In the genomic region with DNA sequence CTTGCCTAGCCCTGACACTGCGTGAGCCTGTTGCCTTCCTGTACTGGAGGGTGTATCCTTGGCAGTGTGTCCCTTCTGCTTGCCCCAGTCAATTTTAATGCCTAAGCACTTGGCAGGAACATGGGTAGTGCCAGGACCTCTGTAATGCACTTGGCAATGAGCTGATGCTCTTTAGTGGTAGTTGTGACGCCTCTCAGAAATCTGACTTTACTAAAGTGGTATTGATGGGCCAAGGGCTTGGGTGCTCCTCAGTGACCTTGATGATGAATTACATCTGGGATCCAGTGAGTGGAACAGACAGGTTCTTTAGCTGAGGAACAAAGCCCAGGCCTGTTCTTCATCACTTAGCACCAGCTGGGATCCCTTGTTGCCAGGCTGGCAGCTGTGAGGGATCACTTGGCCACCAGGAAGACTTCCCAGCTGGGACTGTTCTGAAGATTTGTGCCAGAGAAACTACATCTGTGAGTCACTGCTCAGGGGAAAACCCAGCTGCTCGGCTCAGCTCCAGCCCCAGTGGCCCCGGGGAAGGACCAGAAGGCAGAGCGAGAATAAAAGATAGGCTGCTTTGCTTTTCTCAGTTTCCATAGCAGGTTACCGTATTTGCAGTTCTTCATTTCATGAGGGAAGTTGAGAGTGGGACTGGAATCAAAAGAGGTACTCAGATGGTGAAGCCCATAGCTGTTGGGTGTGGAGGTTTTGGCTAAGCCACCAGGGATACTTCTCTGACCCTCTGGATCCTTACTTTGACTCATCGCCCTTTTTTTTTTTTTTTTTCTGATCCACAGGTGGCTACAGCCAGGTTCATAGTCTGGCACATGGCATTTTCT, we compare ENCODE assay signal across 9 cellular contexts. TPM values are rescaled to one million over a fixed set of nuclear protein-coding genes. Genes with fewer than 3 reads are reported as not detected.
DNase-seq lines count a peak whose midpoint lies in the region; ATAC-seq and FAIRE-seq lines count a peak whose summit lies in the region.
"Had no signal": no experiment of that assay in that cellular context is flagged by ENCODE, and none has a peak within 500 bp of the region (broad histone marks: within the 10 kb centered on the region; RNA-seq: fewer than 3 reads in every experiment).

No MANE protein-coding gene starts in this region.

- H2BK120ac ChIP-seq in trophoblast cell (ENCODE audit: insufficient read depth, low read length, poor library complexity), result no peak overlapping the region

- H2BK12ac ChIP-seq in trophoblast cell (ENCODE audit: low read length), result no peak overlapping the region

- H3K4ac ChIP-seq in trophoblast cell (ENCODE audit: low read depth, low read length), result no peak overlapping the region

- H3K27me3 ChIP-seq in BLaER1 (no peaks in the 10 kb centered on the region), trophoblast cell (ENCODE audit: insufficient read depth, low read length) (no peaks in the 10 kb centered on the region)
- no peaks in the 10 kb centered on the region for H3K27me3 ChIP-seq in effector memory CD4-positive, alpha-beta T cell (replicated peaks; ENCODE audit: control insufficient read depth, insufficient read depth, low read length, poor library complexity, severe bottlenecking)

- H3K79me2 ChIP-seq in trophoblast cell (ENCODE audit: control insufficient read depth, insufficient read depth, low read length, poor library complexity), result no peaks in the 10 kb centered on the region

- H3K4me3 ChIP-seq in BLaER1 (no peak overlapping the region), trophoblast cell (ENCODE audit: low read depth, low read length) (no peak overlapping the region)
- H3K4me3 ChIP-seq in effector memory CD4-positive, alpha-beta T cell (ENCODE audit: insufficient read depth, low read depth, low read length, poor library complexity, severe bottlenecking), result no peak overlapping the region

- WGBS in trophoblast cell (ENCODE audit: extremely low coverage, insufficient coverage, insufficient read length), result no CpG with 5 or more reads among the region's 7 CpGs

- no peak overlapping the region for H4K91ac ChIP-seq in trophoblast cell (ENCODE audit: low read depth, low read length)

- no peak overlapping the region for H2AFZ ChIP-seq in trophoblast cell (ENCODE audit: insufficient read depth, low read length, poor library complexity)

- H3K18ac ChIP-seq in trophoblast cell (ENCODE audit: low read length), result no peak overlapping the region

- H3K9me3 ChIP-seq in BLaER1 (no peaks in the 10 kb centered on the region), trophoblast cell (ENCODE audit: insufficient read depth, low read depth, low read length) (no peaks in the 10 kb centered on the region)
- no peaks in the 10 kb centered on the region for H3K9me3 ChIP-seq in effector memory CD4-positive, alpha-beta T cell (ENCODE audit: control insufficient read depth, low read length)

- H3K23ac ChIP-seq in trophoblast cell (ENCODE audit: low read length), result no peak overlapping the region

- H4K20me1 ChIP-seq in BLaER1, result no peaks in the 10 kb centered on the region

- H4K12ac ChIP-seq in trophoblast cell (ENCODE audit: low read depth, low read length), result no peak overlapping the region

- no peak overlapping the region for H4K8ac ChIP-seq in trophoblast cell (ENCODE audit: low read depth, low read length)

- no peak overlapping the region for H2BK5ac ChIP-seq in trophoblast cell (ENCODE audit: low read depth, low read length, poor library complexity)

- H3K9ac ChIP-seq in BLaER1, result no peak overlapping the region
- no peak overlapping the region for H3K9ac ChIP-seq in trophoblast cell (ENCODE audit: low read length)

- H3K27ac ChIP-seq in BLaER1, result no peak overlapping the region
- peak overlapping the region; percentile 78 for H3K27ac ChIP-seq in effector memory CD4-positive, alpha-beta T cell (ENCODE audit: insufficient read depth, low read length, poor library complexity, severe bottlenecking)
- no peak overlapping the region for H3K27ac ChIP-seq in trophoblast cell (ENCODE audit: low read depth, low read length)

- no peaks in the 10 kb centered on the region for H3K79me1 ChIP-seq in trophoblast cell (ENCODE audit: low read length)

- H3K14ac ChIP-seq in trophoblast cell (ENCODE audit: low read length), result no peak overlapping the region

- peaks cover 49% of the 10 kb centered on the region for H3K4me1 ChIP-seq in BLaER1
- peaks cover 89% of the 10 kb centered on the region for H3K4me1 ChIP-seq in effector memory CD4-positive, alpha-beta T cell (ENCODE audit: control insufficient read depth, insufficient read depth, low read length, poor library complexity, severe bottlenecking)
- H3K4me1 ChIP-seq in trophoblast cell (ENCODE audit: control insufficient read depth in 1 of 2, insufficient read depth in 2 of 2, low read length in 2 of 2), result no peaks in the 10 kb centered on the region

- ATAC-seq in GM19463 (IDR thresholded peaks at IDR 0.05; ENCODE audit: unreplicated experiment) (peak; percentile 73), HG03520 (IDR thresholded peaks at IDR 0.05; ENCODE audit: unreplicated experiment) (peak; percentile 46)

- no peak overlapping the region for H2AK5ac ChIP-seq in trophoblast cell (ENCODE audit: low read length)

- FAIRE-seq in urothelium cell line (lab: Jason Lieb, UNC), result no peak
- FAIRE-seq: frontal cortex had no signal

- peak; percentile 50 to 74 for DNase-seq in activated CD4-positive, alpha-beta T cell treated with anti-CD3 and anti-CD28 coated beads, Interleukin-2, amount 50 U/mL, for 24 hours (ENCODE audit: low read depth in 1 of 2, low spot score in 1 of 2)
- peak; percentile 50 to 58 (median 54) for DNase-seq in effector memory CD4-positive, alpha-beta T cell
- DNase-seq in trophoblast cell (peak; percentile 42 to 46), urothelium cell line (ENCODE audit: low spot score) (peak; percentile 74), AML-193 (lab: John Stamatoyannopoulos, UW) (no peak)

- H3K36me3 ChIP-seq in BLaER1, result no peaks in the 10 kb centered on the region
- no peaks in the 10 kb centered on the region for H3K36me3 ChIP-seq in effector memory CD4-positive, alpha-beta T cell (ENCODE audit: control insufficient read depth, insufficient read depth, low read length)
- no peaks in the 10 kb centered on the region for H3K36me3 ChIP-seq in trophoblast cell (ENCODE audit: control insufficient read depth in 1 of 2, insufficient read depth in 2 of 2, low read length in 2 of 2)

- peak overlapping the region; percentile 31 for H3K4me2 ChIP-seq in BLaER1
- H3K4me2 ChIP-seq in trophoblast cell (ENCODE audit: low read length), result no peak overlapping the region

RNA-seq across cellular contexts. Expression of a gene that starts 28.5 kb away (rescaled TPM):
- not detected in 2 replicates for polyA plus RNA-seq in trophoblast cell (2013)

RNA-seq across cellular contexts. Expression of a gene that starts 40.1 kb away (rescaled TPM):
- 0.04 TPM in 1 of 2 replicates, not detected in the other for polyA plus RNA-seq in trophoblast cell (2013)

Comparison
In these comparisons a context has a peak if more than half of its experiments do, and no peak if none do; other contexts are left out.
1. DNase-seq: peak in activated CD4-positive, alpha-beta T cell treated with anti-CD3 and anti-CD28 coated beads, Interleukin-2, amount 50 U/mL, for 24 hours (2 of 2), effector memory CD4-positive, alpha-beta T cell (3 of 3), trophoblast cell (2 of 2) and urothelium cell line (single experiment); none in AML-193 (0 of 2).